ENCODE assay signal across 21 cellular contexts in the genomic region with DNA sequence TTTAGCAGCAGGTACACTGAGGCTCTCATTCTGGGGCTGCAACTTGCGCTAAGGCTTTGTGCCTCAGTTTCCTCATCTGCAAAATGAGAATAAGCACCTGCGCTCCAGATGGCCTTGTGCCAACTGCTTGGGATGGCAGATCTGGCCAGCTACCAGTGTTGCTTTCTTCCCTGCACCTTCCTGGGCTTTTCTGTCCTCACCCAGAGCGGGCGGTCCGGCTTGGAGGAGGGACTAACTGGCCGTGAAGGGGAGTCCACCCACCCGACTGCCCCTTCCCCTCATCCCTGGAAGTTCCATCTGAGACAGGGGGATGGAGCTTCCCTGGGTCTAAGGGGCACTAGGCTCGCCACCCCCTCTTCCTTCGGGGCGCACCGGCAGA. TPM values are rescaled to one million over a fixed set of nuclear protein-coding genes. Genes with fewer than 3 reads are reported as not detected.
A peak's percentile ranks its signal among the peaks of the same experiment; 100 is the strongest.
DNase-seq lines count a peak whose midpoint lies in the region; ATAC-seq, FAIRE-seq and TF ChIP-seq lines count a peak whose summit lies in the region.
"Had no signal": no experiment of that assay in that cellular context is flagged by ENCODE, and none has a peak within 500 bp of the region (broad histone marks: within the 10 kb centered on the region; RNA-seq: fewer than 3 reads in every experiment).

No MANE protein-coding gene starts in this region.

- H2BK15ac ChIP-seq in H1 (ENCODE audit: low read length), result no peak overlapping the region; the same call in 1 of the 2 replicates

- H3K27me3 Mint-ChIP-seq in activated T-cell treated with anti-CD3 and anti-CD28 coated beads, Interleukin-2, amount 50 U/mL, for 72 hours (ENCODE audit: low read depth), result peaks cover 9% of the 10 kb centered on the region
- H3K27me3 Mint-ChIP-seq in natural killer cell treated with Interleukin-12 subunit alpha and Interleukin-12 subunit beta and Interleukin-15 and Interleukin-18, amount 100 ng/mL, for 72 hours, result peaks cover 0 to 2% of the 10 kb centered on the region in 2 donors

- TF ChIP-seq RAD21 in H1 (IDR thresholded peaks at IDR 0.05 in 1 of 2, conservative IDR thresholded peaks at IDR 0.05 in 1 of 2; ENCODE audit: low read depth in 2 of 2, low read length in 2 of 2), result no peak

- peaks cover 0 to 1% of the 10 kb centered on the region in 2 experiments for H4K20me1 ChIP-seq in H1 (replicated peaks in 1 of 2; ENCODE audit: control insufficient read depth in 1 of 2, insufficient read depth in 2 of 2, low read length in 2 of 2)

- H3K27ac Mint-ChIP-seq in activated T-cell treated with anti-CD3 and anti-CD28 coated beads, Interleukin-2, amount 50 U/mL, for 72 hours, result no peak overlapping the region
- no peak overlapping the region for H3K27ac Mint-ChIP-seq in natural killer cell treated with Interleukin-12 subunit alpha and Interleukin-12 subunit beta and Interleukin-15 and Interleukin-18, amount 100 ng/mL, for 72 hours
- H3K27ac Mint-ChIP-seq: activated naive CD4-positive, alpha-beta T cell treated with anti-CD3 and anti-CD28 coated beads, Interleukin-2, amount 50 U/mL, for 24 hours; CD4-positive, CD25-positive, alpha-beta regulatory T cell; endodermal cell had no signal

- H3K18ac ChIP-seq in H1 (ENCODE audit: extremely low read depth, low read length), result no peak overlapping the region; the same call in 1 of the 2 replicates

- no peaks in the 10 kb centered on the region for H3K36me3 Mint-ChIP-seq in activated T-cell treated with anti-CD3 and anti-CD28 coated beads, Interleukin-2, amount 50 U/mL, for 72 hours (ENCODE audit: insufficient read depth in 2 of 2)
- no peaks in the 10 kb centered on the region for H3K36me3 Mint-ChIP-seq in natural killer cell treated with Interleukin-12 subunit alpha and Interleukin-12 subunit beta and Interleukin-15 and Interleukin-18, amount 100 ng/mL, for 72 hours
- H3K36me3 Mint-ChIP-seq: activated naive CD4-positive, alpha-beta T cell treated with anti-CD3 and anti-CD28 coated beads, Interleukin-2, amount 50 U/mL, for 24 hours; CD4-positive, CD25-positive, alpha-beta regulatory T cell had no signal

- no peak for TF ChIP-seq EP300 in H1 (IDR thresholded peaks at IDR 0.05; ENCODE audit: borderline replicate concordance in 1 of 2, low read depth in 2 of 2, low read length in 2 of 2)

- H2BK120ac ChIP-seq in H1 (replicated peaks; ENCODE audit: low read depth, low read length), result no peak overlapping the region

- H4K8ac ChIP-seq in H1 (ENCODE audit: extremely low read depth, insufficient read depth, low read length), result peak overlapping the region; percentile 86

- H3K9me3 ChIP-seq in H1 (ENCODE audit: insufficient read depth in 2 of 2, low read depth in 1 of 2, low read length in 1 of 2) (no peaks in the 10 kb centered on the region), tibial artery (no peaks in the 10 kb centered on the region)
- H3K9me3 ChIP-seq: pancreas had no signal

- no peak overlapping the region for H2AK5ac ChIP-seq in H1 (ENCODE audit: low read depth, low read length)

- no peaks in the 10 kb centered on the region for H3K9me3 Mint-ChIP-seq in activated T-cell treated with anti-CD3 and anti-CD28 coated beads, Interleukin-2, amount 50 U/mL, for 72 hours
- H3K9me3 Mint-ChIP-seq in natural killer cell treated with Interleukin-12 subunit alpha and Interleukin-12 subunit beta and Interleukin-15 and Interleukin-18, amount 100 ng/mL, for 72 hours, result no peaks in the 10 kb centered on the region
- H3K9me3 Mint-ChIP-seq: activated naive CD4-positive, alpha-beta T cell treated with anti-CD3 and anti-CD28 coated beads, Interleukin-2, amount 50 U/mL, for 24 hours; endodermal cell had no signal

- peak overlapping the region; percentile 53 for H4K5ac ChIP-seq in H1 (ENCODE audit: insufficient read length, low read depth, low read length)

- no peak for ATAC-seq in activated T-cell treated with anti-CD3 and anti-CD28 coated beads, Interleukin-2, amount 50 U/mL, for 72 hours (replicated peaks in 1 of 2)
- no peak for ATAC-seq in natural killer cell treated with Interleukin-12 subunit alpha and Interleukin-12 subunit beta and Interleukin-15 and Interleukin-18, amount 100 ng/mL, for 72 hours

- H2BK20ac ChIP-seq in H1 (ENCODE audit: low read length), result no peak overlapping the region

- peak overlapping the region; percentile 66 to 80 for H3K4me2 ChIP-seq in H1 (ENCODE audit: insufficient read depth in 1 of 2, low read depth in 2 of 2, low read length in 2 of 2)

- H3K23ac ChIP-seq in H1 (ENCODE audit: insufficient read length), result no peak overlapping the region

- H2AFZ ChIP-seq in H1 (ENCODE audit: low read length), result no peak overlapping the region

- H3K9ac ChIP-seq in H1 (replicated peaks in 1 of 4; ENCODE audit: extremely low read depth in 1 of 4, low read depth in 3 of 4, low read length in 3 of 4), result no peak overlapping the region

- 67% methylated on average over 9 of the region's 11 CpGs; no CpG with 5 or more reads in 1 of the 2 experiments for WGBS in H1 (ENCODE audit: extremely low coverage in 1 of 2, insufficient coverage in 1 of 2, insufficient read length in 1 of 2, insufficient replicate concordance in 2 of 2, low coverage in 1 of 2, low lambda C conversion rate in 2 of 2, missing lambda C conversion rate in 1 of 2), 2 experiments

- TF ChIP-seq CTCF in H1 (IDR thresholded peaks at IDR 0.05; ENCODE audit: control extremely low read depth in 1 of 3, insufficient read depth in 1 of 3, low read depth in 1 of 3, low read length in 3 of 3) (no peak), tibial artery (IDR thresholded peaks at IDR 0.05) (no peak)

- TF ChIP-seq POLR2A in H1 (IDR thresholded peaks at IDR 0.05; ENCODE audit: control extremely low read depth in 1 of 2, low read depth in 2 of 2, low read length in 2 of 2), result no peak

- no peak for DNase-seq in activated T-cell treated with anti-CD3 and anti-CD28 coated beads, Interleukin-2, amount 50 U/mL, for 72 hours
- DNase-seq in activated T-cell treated with anti-CD3 and anti-CD28 coated beads, Interleukin-2, amount 50 U/mL, for 48 hours, result no peak
- DNase-seq in H1 (ENCODE audit: low read depth in 1 of 2, low spot score in 2 of 2) (no peak), tibial artery (no peak), RCC 7860 (ENCODE audit: low spot score) (no peak), DMS153 (lab: John Stamatoyannopoulos, UW) (no peak), DMS79 treated with DMSO at 0.1 percent for 48 hours (lab: John Stamatoyannopoulos, UW) (no peak)
- peak; percentile 16 for DNase-seq in natural killer cell treated with Interleukin-12 subunit alpha and Interleukin-12 subunit beta and Interleukin-15 and Interleukin-18, amount 100 ng/mL, for 72 hours (ENCODE audit: low spot score)
- DNase-seq: 8988T; activated CD4-positive, alpha-beta T cell treated with anti-CD3 and anti-CD28 coated beads for 4 hours; CD4-positive, CD25-positive, alpha-beta regulatory T cell; EL; GOT3; NCI-H1694 treated with DMSO at 0.1 percent for 48 hours; NCI-H446 treated with DMSO at 0.1 percent for 48 hours; T-helper 9 cell had no signal

- H4K91ac ChIP-seq in H1 (replicated peaks; ENCODE audit: insufficient read length, low read length), result peak overlapping the region; percentile 74

- intact Hi-C loops in tibial artery (cut with DNase I; ENCODE audit: low total_unique reads), result no loop called here

- H3K79me2 ChIP-seq in H1 (ENCODE audit: control insufficient read depth in 1 of 2, insufficient read depth in 2 of 2, low read length in 2 of 2), result no peaks in the 10 kb centered on the region

- H3K56ac ChIP-seq in H1 (replicated peaks; ENCODE audit: insufficient read length, low read depth, low read length), result no peak overlapping the region

- peaks cover 3% of the 10 kb centered on the region for H3K23me2 ChIP-seq in H1 (ENCODE audit: low read depth, low read length)

- H2BK5ac ChIP-seq in H1 (ENCODE audit: low read depth, low read length), result no peak overlapping the region

- H3K4me3 Mint-ChIP-seq in activated T-cell treated with anti-CD3 and anti-CD28 coated beads, Interleukin-2, amount 50 U/mL, for 72 hours, result peak overlapping the region; percentile 40 to 55
- no peak overlapping the region for H3K4me3 Mint-ChIP-seq in natural killer cell treated with Interleukin-12 subunit alpha and Interleukin-12 subunit beta and Interleukin-15 and Interleukin-18, amount 100 ng/mL, for 72 hours
- H3K4me3 Mint-ChIP-seq: activated naive CD4-positive, alpha-beta T cell treated with anti-CD3 and anti-CD28 coated beads, Interleukin-2, amount 50 U/mL, for 24 hours; endodermal cell had no signal

- peak overlapping the region; percentile 21 for H3K4ac ChIP-seq in H1 (replicated peaks; ENCODE audit: insufficient read length, low read depth, low read length)

- H3K4me3 ChIP-seq in H1 (ENCODE audit: extremely low read depth in 1 of 4, insufficient read depth in 2 of 4, low read depth in 3 of 4, low read length in 4 of 4), result peak overlapping the region in 2 of 4 experiments; percentile 24 to 48; a peak in 3 of 8 replicates
- peak overlapping the region; percentile 45 to 49 for H3K4me3 ChIP-seq in tibial artery

- no peaks in the 10 kb centered on the region for H3K4me1 Mint-ChIP-seq in activated T-cell treated with anti-CD3 and anti-CD28 coated beads, Interleukin-2, amount 50 U/mL, for 72 hours (ENCODE audit: low read depth)
- H3K4me1 Mint-ChIP-seq in natural killer cell treated with Interleukin-12 subunit alpha and Interleukin-12 subunit beta and Interleukin-15 and Interleukin-18, amount 100 ng/mL, for 72 hours (ENCODE audit: low read depth in 2 of 2), result no peaks in the 10 kb centered on the region
- H3K4me1 Mint-ChIP-seq: activated naive CD4-positive, alpha-beta T cell treated with anti-CD3 and anti-CD28 coated beads, Interleukin-2, amount 50 U/mL, for 24 hours had no signal

- H2BK12ac ChIP-seq in H1 (ENCODE audit: low read depth, low read length), result 0 out of 2 replicates have a peak overlapping the region, but pooled peaks have one; percentile 43

- H3K4me1 ChIP-seq in H1 (replicated peaks in 1 of 4; ENCODE audit: control insufficient read depth in 3 of 4, insufficient read depth in 4 of 4, low read length in 3 of 4) (peaks cover 0 to 25% (median 18%) of the 10 kb centered on the region in 4 experiments; a peak in 6 of 7 replicates), tibial artery (peaks cover 0 to 28% (median 22%) of the 10 kb centered on the region in 4 donors)

- no peaks in the 10 kb centered on the region for H3K79me1 ChIP-seq in H1 (ENCODE audit: low read depth, low read length)

- H3K27me3 ChIP-seq in H1 (replicated peaks in 1 of 4; ENCODE audit: control insufficient read depth in 3 of 4, extremely low read depth in 1 of 4, insufficient read depth in 3 of 4, low read length in 3 of 4) (peaks cover 7 to 37% (median 33%) of the 10 kb centered on the region in 4 experiments), tibial artery (peaks cover 0 to 12% of the 10 kb centered on the region in 2 donors)

- no peak for FAIRE-seq in H1 (lab: Jason Lieb, UNC)
- no peak for FAIRE-seq in RCC 7860 (lab: Jason Lieb, UNC)
- FAIRE-seq: frontal cortex, pancreas had no signal

- CTCF ChIA-PET in H1 (lab: Charles Lee; ENCODE audit: partially characterized antibody), result interaction anchor here (0.9 to 2.0 kb wide), 7 partner anchors 9 to 64 kb away, joined by 3 to 11 read pairs (median 3); no protein-coding TSS in a partner anchor

- no peak overlapping the region for H3K14ac ChIP-seq in H1 (ENCODE audit: insufficient read length)

- POLR2A ChIA-PET in H1 (lab: Charles Lee; ENCODE audit: partially characterized antibody), result interaction anchor here (0.9 to 1.5 kb wide), 4 partner anchors 9 to 24 kb away, joined by 3 to 5 read pairs (median 4); partner anchors contain the start of gene PICK1

- no peaks in the 10 kb centered on the region for H3K36me3 ChIP-seq in H1 (ENCODE audit: control insufficient read depth in 2 of 4, insufficient read depth in 4 of 4, low read length in 3 of 4)
- peaks cover 0 to 25% (median 13%) of the 10 kb centered on the region in 3 donors for H3K36me3 ChIP-seq in tibial artery
- H3K36me3 ChIP-seq: pancreas had no signal

- H3K27ac ChIP-seq in H1 (ENCODE audit: low read depth, low read length), result no peak overlapping the region
- peak overlapping the region in 1 of 2 donors; percentile 30 for H3K27ac ChIP-seq in tibial artery
- H3K27ac ChIP-seq: pancreas had no signal

RNA-seq across cellular contexts. Expression of gene SLC16A8, which starts 3.5 kb away (rescaled TPM):
- total RNA-seq in activated T-cell treated with anti-CD3 and anti-CD28 coated beads, Interleukin-2, amount 50 U/mL, for 72 hours, result not detected
- total RNA-seq in H1 (2021; fragmentation: NEBNext Ultra II Directional; extraction: Animal tissue kit (Norgen Biotek cat#: 25700)), result not detected in 2 replicates
- polyA plus RNA-seq in H1 (2011; rRNA removed), result 0.70 and 1.2 TPM in 2 replicates
- 0.62 TPM for polyA plus RNA-seq in H1 (2011; cell fraction: cytosol; rRNA removed)
- polyA plus RNA-seq in H1 (2011; cell fraction: nucleus; rRNA removed), result 0.44 TPM
- polyA plus RNA-seq in H1 (2012, experiment 1 of 2), result 0.69 to 1.6 TPM (median 1.3 TPM) in 4 replicates
- 0.43 TPM for polyA plus RNA-seq in H1 (2012, experiment 2 of 2)
- 0.28 TPM for polyA plus RNA-seq in H1 (2013, experiment 1 of 2)
- 0.17 TPM for polyA plus RNA-seq in H1 (2013, experiment 2 of 2)
- not detected in 2 replicates for polyA minus RNA-seq in H1 (2011; rRNA and poly(A)+ RNA removed)
- not detected for polyA minus RNA-seq in H1 (2011; cell fraction: cytosol; rRNA and poly(A)+ RNA removed)
- polyA minus RNA-seq in H1 (2011; cell fraction: nucleus; rRNA and poly(A)+ RNA removed), result 0.40 TPM
- total RNA-seq in natural killer cell treated with Interleukin-12 subunit alpha and Interleukin-12 subunit beta and Interleukin-15 and Interleukin-18, amount 100 ng/mL, for 72 hours, result under 1 TPM in 1 of 2 donors, not detected in 1; 0.50 TPM
- total RNA-seq: CD4-positive, CD25-positive, alpha-beta regulatory T cell; MCF 10A had no signal
- polyA plus RNA-seq: CD4-positive, CD25-positive, alpha-beta regulatory T cell had no signal

RNA-seq across cellular contexts. Expression of gene PICK1, which starts 23.3 kb away (rescaled TPM):
- total RNA-seq in activated T-cell treated with anti-CD3 and anti-CD28 coated beads, Interleukin-2, amount 50 U/mL, for 72 hours, result 10 to 100 TPM; 21.2 to 24.2 TPM
- total RNA-seq in H1 (2021; fragmentation: NEBNext Ultra II Directional; extraction: Animal tissue kit (Norgen Biotek cat#: 25700)), result 22.9 and 26.2 TPM in 2 replicates
- polyA plus RNA-seq in H1 (2011; rRNA removed), result 20.4 and 26.7 TPM in 2 replicates
- 34.3 TPM for polyA plus RNA-seq in H1 (2011; cell fraction: cytosol; rRNA removed)
- polyA plus RNA-seq in H1 (2011; cell fraction: nucleus; rRNA removed), result 80.4 TPM
- polyA plus RNA-seq in H1 (2012, experiment 1 of 2), result 14.3 to 28.4 TPM (median 26.6 TPM) in 4 replicates
- polyA plus RNA-seq in H1 (2012, experiment 2 of 2), result 17.5 TPM
- polyA plus RNA-seq in H1 (2013, experiment 1 of 2), result 13.5 TPM
- 13.1 TPM for polyA plus RNA-seq in H1 (2013, experiment 2 of 2)
- polyA minus RNA-seq in H1 (2011; rRNA and poly(A)+ RNA removed), result 24.3 and 33.6 TPM in 2 replicates
- 15.3 TPM for polyA minus RNA-seq in H1 (2011; cell fraction: cytosol; rRNA and poly(A)+ RNA removed)
- 33.8 TPM for polyA minus RNA-seq in H1 (2011; cell fraction: nucleus; rRNA and poly(A)+ RNA removed)
- total RNA-seq in natural killer cell treated with Interleukin-12 subunit alpha and Interleukin-12 subunit beta and Interleukin-15 and Interleukin-18, amount 100 ng/mL, for 72 hours, result 10 to 100 TPM; 14.8 to 18.8 TPM

RNA-seq across cellular contexts. Expression of gene BAIAP2L2, which starts 30.0 kb away (rescaled TPM):
- total RNA-seq in activated T-cell treated with anti-CD3 and anti-CD28 coated beads, Interleukin-2, amount 50 U/mL, for 72 hours, result 1 to 10 TPM; 1.3 to 1.4 TPM
- 5.4 and 7.2 TPM in 2 replicates for total RNA-seq in H1 (2021; fragmentation: NEBNext Ultra II Directional; extraction: Animal tissue kit (Norgen Biotek cat#: 25700))
- polyA plus RNA-seq in H1 (2011; rRNA removed), result 10.0 and 13.9 TPM in 2 replicates
- 5.2 TPM for polyA plus RNA-seq in H1 (2011; cell fraction: cytosol; rRNA removed)
- 14.7 TPM for polyA plus RNA-seq in H1 (2011; cell fraction: nucleus; rRNA removed)
- 2.3 to 7.1 TPM (median 5.9 TPM) in 4 replicates for polyA plus RNA-seq in H1 (2012, experiment 1 of 2)
- polyA plus RNA-seq in H1 (2012, experiment 2 of 2), result 3.2 TPM
- 5.7 TPM for polyA plus RNA-seq in H1 (2013, experiment 1 of 2)
- polyA plus RNA-seq in H1 (2013, experiment 2 of 2), result 5.2 TPM
- 0.54 and 1.1 TPM in 2 replicates for polyA minus RNA-seq in H1 (2011; rRNA and poly(A)+ RNA removed)
- 5.6 TPM for polyA minus RNA-seq in H1 (2011; cell fraction: cytosol; rRNA and poly(A)+ RNA removed)
- polyA minus RNA-seq in H1 (2011; cell fraction: nucleus; rRNA and poly(A)+ RNA removed), result 1.5 TPM
- under 1 TPM; 0.40 to 0.84 TPM for total RNA-seq in natural killer cell treated with Interleukin-12 subunit alpha and Interleukin-12 subunit beta and Interleukin-15 and Interleukin-18, amount 100 ng/mL, for 72 hours
- polyA plus RNA-seq: CD4-positive, CD25-positive, alpha-beta regulatory T cell had no signal
